9 cellular contexts compared by ENCODE assay signal in genomic region chr16:3822366-3823045, GRCh38.
DNase-seq lines count a peak whose midpoint lies in the region; ATAC-seq and TF ChIP-seq lines count a peak whose summit lies in the region.
"Had no signal": no experiment of that assay in that cellular context is flagged by ENCODE, and none has a peak within 500 bp of the region (broad histone marks: within the 10 kb centered on the region; RNA-seq: fewer than 3 reads in every experiment).

No MANE protein-coding gene starts in this region.

- ATAC-seq in HG03139 (IDR thresholded peaks at IDR 0.05; ENCODE audit: unreplicated experiment) (no peak), HG03097 (IDR thresholded peaks at IDR 0.05; ENCODE audit: low FRiP score, unreplicated experiment) (no peak)

- TF ChIP-seq CTCF in AG09309 (IDR thresholded peaks at IDR 0.05; ENCODE audit: control insufficient read depth, insufficient read depth, low read depth, low read length, missing control alignments): no peak

- DNase-seq in AG09309 (ENCODE audit: low read depth): peak; percentile 7
- DNase-seq in GM03348 (ENCODE audit: low spot score): peak; percentile 55
- DNase-seq in amniotic epithelial cell (ENCODE audit: low read depth): peak; percentile 44
- peak; percentile 16 for DNase-seq in kidney tubule cell (ENCODE audit: low spot score)
- no peak for DNase-seq in ecto neural progenitor cell (ENCODE audit: low spot score)
- DNase-seq in GF-D8 (lab: John Stamatoyannopoulos, UW): no peak
- DNase-seq: NCI-H2081 treated with DMSO at 0.1 percent for 48 hours had no signal

- H3K4me3 ChIP-seq in AG09309 (ENCODE audit: control insufficient read depth, low read depth, low read length): no peak overlapping the region

Comparison
In these comparisons a context has a peak if more than half of its experiments do, and no peak if none do; other contexts are left out.
1. DNase-seq: peak in AG09309 (single experiment), GM03348 (single experiment), amniotic epithelial cell (single experiment) and kidney tubule cell (single experiment); none in ecto neural progenitor cell (single experiment) and GF-D8 (single experiment).